8 cellular contexts compared by ENCODE assay signal in the genomic region with DNA sequence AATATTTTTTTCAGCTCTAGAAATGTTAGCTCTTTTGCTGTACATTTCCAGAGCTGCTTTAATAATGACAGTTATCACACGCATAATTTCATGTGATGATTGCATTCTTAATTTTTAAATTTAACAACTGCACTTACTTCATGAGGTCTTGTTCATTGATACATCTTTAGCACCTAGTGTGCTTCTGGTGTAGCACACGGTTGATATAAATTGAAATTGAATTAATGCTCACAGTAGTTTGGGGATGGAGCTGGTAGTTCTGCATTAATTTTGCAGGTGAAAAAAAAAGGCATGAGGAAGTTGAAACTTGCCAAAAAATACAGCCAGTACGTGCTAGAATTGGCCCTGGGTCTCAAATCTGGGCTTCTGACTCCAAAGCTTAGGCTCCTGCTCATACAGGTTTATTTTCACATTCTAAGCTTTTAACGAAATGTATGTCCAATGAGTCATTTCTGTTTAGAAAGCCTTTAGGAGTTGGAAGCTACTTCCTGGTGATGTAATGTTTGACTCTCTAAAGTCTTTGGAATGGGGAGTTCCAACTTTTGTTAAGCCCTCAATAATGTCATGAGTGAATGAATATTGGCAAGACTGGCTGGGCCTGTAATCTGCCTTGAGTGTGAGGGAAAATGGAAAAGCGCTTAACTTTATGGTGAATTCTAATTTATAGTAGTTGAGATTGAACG. TPM values are rescaled to one million over a fixed set of nuclear protein-coding genes. Genes with fewer than 3 reads are reported as not detected.
DNase-seq lines count a peak whose midpoint lies in the region; ATAC-seq and TF ChIP-seq lines count a peak whose summit lies in the region.

No MANE protein-coding gene starts in this region.

- no peak for TF ChIP-seq CTCF in sigmoid colon (IDR thresholded peaks at IDR 0.05)

- 24 to 47% methylated on average over 6 of the region's 6 CpGs for WGBS in sigmoid colon, 2 donors

- intact Hi-C loops in sigmoid colon (cut with DNase I), result no loop called here

- H3K36me3 ChIP-seq in sigmoid colon, result peaks cover 0 to 27% (median 6%) of the 10 kb centered on the region in 4 donors

- peak overlapping the region; percentile 29 to 75 (median 51) for H3K27ac ChIP-seq in sigmoid colon

- TF ChIP-seq POLR2A in sigmoid colon (IDR thresholded peaks at IDR 0.05), result no peak

- H3K4me1 ChIP-seq in sigmoid colon, result peaks cover 0 to 77% (median 77%) of the 10 kb centered on the region in 4 donors

- DNase-seq in DMS 273 (lab: John Stamatoyannopoulos, UW; ENCODE audit: unreplicated experiment) (peak; percentile 26), DMS 273 treated with DMSO at 0.1 percent for 48 hours (lab: John Stamatoyannopoulos, UW) (no peak), SW480 (ENCODE audit: low spot score) (peak; percentile 79), glomerular endothelial cell (ENCODE audit: extremely low read depth, low read depth, low spot score) (peak; percentile 74), sigmoid colon (no peak), cerebellar nuclear complex (lab: John Stamatoyannopoulos, UW) (no peak)

- no peaks in the 10 kb centered on the region for H3K9me3 ChIP-seq in sigmoid colon

- H3K27me3 ChIP-seq in sigmoid colon, result no peaks in the 10 kb centered on the region

- no peak overlapping the region for H3K4me3 ChIP-seq in sigmoid colon

- ATAC-seq in GM21723 (IDR thresholded peaks at IDR 0.05; ENCODE audit: unreplicated experiment) (no peak), HG02973 (IDR thresholded peaks at IDR 0.05; ENCODE audit: unreplicated experiment) (no peak)

- TF ChIP-seq EP300 in sigmoid colon (IDR thresholded peaks at IDR 0.05), result no peak

RNA-seq across cellular contexts. Expression of a gene that starts 10.9 kb away (rescaled TPM):
- total RNA-seq in glomerular endothelial cell, result 184 and 217 TPM in 2 replicates
- 100 to 1,000 TPM; 117 to 170 (median 140) TPM for total RNA-seq in sigmoid colon
- 100 to 1,000 TPM; 286 to 382 (median 352) TPM for polyA plus RNA-seq in sigmoid colon

RNA-seq across cellular contexts. Expression of a gene that starts 36.5 kb away (rescaled TPM):
- total RNA-seq in glomerular endothelial cell (14.1 and 26.7 TPM in 2 replicates), sigmoid colon (10 to 100 TPM; 13.3 to 21.9 (median 20.3) TPM)
- polyA plus RNA-seq in sigmoid colon, result 10 to 100 TPM in 2 of 3 donors, 1 to 10 TPM in 1; 8.9 to 13.6 (median 10.2) TPM

Comparison
In these comparisons a context has a peak if more than half of its experiments do, and no peak if none do; other contexts are left out.
1. DNase-seq: peak in DMS 273 (single experiment), SW480 (single experiment) and glomerular endothelial cell (single experiment); none in DMS 273 treated with DMSO at 0.1 percent for 48 hours (single experiment), sigmoid colon (single experiment) and cerebellar nuclear complex (0 of 2).